ENCODE assay signal across 9 cellular contexts in the genomic region with DNA sequence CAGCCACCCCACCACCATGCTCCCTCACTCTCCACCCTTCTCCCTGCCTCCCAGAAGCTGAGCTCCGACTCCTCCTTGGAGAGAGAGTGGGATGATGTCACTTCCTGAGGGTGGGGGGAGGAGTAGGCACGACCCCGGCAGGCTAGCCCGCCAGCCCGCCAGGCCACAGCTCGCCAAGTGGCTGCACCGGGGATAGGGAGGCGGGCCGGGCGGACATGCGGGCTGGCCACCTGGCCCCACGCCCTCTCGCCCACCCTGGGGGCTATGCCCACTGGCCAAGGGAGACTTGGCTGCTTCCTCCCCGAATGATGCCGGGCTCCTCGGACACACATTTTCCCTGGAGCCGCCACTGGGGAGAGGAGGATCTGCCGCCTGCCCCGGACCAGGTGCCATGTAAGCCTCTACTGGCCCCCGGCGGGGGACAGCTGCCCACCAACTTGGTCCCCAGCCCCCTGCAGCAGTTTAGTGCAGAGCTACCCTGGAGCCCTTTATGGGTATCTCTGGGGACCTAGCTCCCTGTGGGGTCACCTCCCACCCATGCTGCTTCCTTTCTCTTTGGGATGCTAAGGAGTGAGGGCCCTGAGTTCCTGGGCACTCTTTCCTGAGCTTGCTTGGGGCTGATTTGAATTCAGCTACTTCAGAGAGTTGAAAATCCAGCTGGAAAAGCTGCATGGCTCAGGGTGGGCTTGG. TPM values are rescaled to one million over a fixed set of nuclear protein-coding genes. Genes with fewer than 3 reads are reported as not detected.
DNase-seq lines count a peak whose midpoint lies in the region; ATAC-seq lines count a peak whose summit lies in the region.
"Had no signal": no experiment of that assay in that cellular context is flagged by ENCODE, and none has a peak within 500 bp of the region (broad histone marks: within the 10 kb centered on the region; RNA-seq: fewer than 3 reads in every experiment).

No MANE protein-coding gene starts in this region.

- intact Hi-C loops in Right ventricle myocardium inferior (cut with DNase I), result no loop called here
- intact Hi-C loops in cardiac septum (cut with DNase I), result no loop called here

- no peaks in the 10 kb centered on the region for H3K9me3 ChIP-seq in muscle layer of colon (ENCODE audit: low read length)

- H3K9ac ChIP-seq in muscle layer of colon (ENCODE audit: low read length), result no peak overlapping the region

- DNase-seq in Right ventricle myocardium inferior (ENCODE audit: missing footprints) (no peak), cardiac septum (ENCODE audit: low spot score) (no peak), fibroblast of gingiva (ENCODE audit: low read depth) (peak; percentile 19), GOT3 (lab: John Stamatoyannopoulos, UW) (no peak), NCI-H2029 treated with DMSO at 0.1 percent for 48 hours (lab: John Stamatoyannopoulos, UW) (no peak)
- DNase-seq: AML-193 had no signal

- ATAC-seq in Right ventricle myocardium inferior (peak; percentile 68), HG03469 (IDR thresholded peaks at IDR 0.05; ENCODE audit: unreplicated experiment) (no peak), HG03108 (IDR thresholded peaks at IDR 0.05; ENCODE audit: unreplicated experiment) (no peak)

- H3K4me3 ChIP-seq in muscle layer of colon (ENCODE audit: low read depth in 1 of 2, low read length in 2 of 2), result peak overlapping the region; percentile 50 to 63

- H3K36me3 ChIP-seq in muscle layer of colon (ENCODE audit: insufficient read depth, low read length), result no peaks in the 10 kb centered on the region

- no peaks in the 10 kb centered on the region for H3K27me3 ChIP-seq in muscle layer of colon (ENCODE audit: control insufficient read depth in 1 of 2, insufficient read depth in 2 of 2, low read length in 2 of 2)

- H3K4me1 ChIP-seq in muscle layer of colon (ENCODE audit: insufficient read depth, low read length), result peaks cover 10% of the 10 kb centered on the region

- H3K27ac ChIP-seq in muscle layer of colon (ENCODE audit: low read depth, low read length), result peak overlapping the region; percentile 38

RNA-seq across cellular contexts. Expression of gene MYRF, which starts 33.7 kb away (rescaled TPM):
- total RNA-seq in Right ventricle myocardium inferior (0.30 TPM), cardiac septum (0.27 TPM)

RNA-seq across cellular contexts. Expression of gene DAGLA, which starts 38.6 kb away (rescaled TPM):
- total RNA-seq in Right ventricle myocardium inferior (4.3 TPM), cardiac septum (3.3 TPM)
